19 cellular contexts compared by ENCODE assay signal in genomic region chr1:24935196-24935526, GRCh38. TPM values are rescaled to one million over a fixed set of nuclear protein-coding genes. Genes with fewer than 3 reads are reported as not detected.
A peak's percentile ranks its signal among the peaks of the same experiment; 100 is the strongest.
DNase-seq lines count a peak whose midpoint lies in the region; ATAC-seq and TF ChIP-seq lines count a peak whose summit lies in the region.
"Had no signal": no experiment of that assay in that cellular context is flagged by ENCODE, and none has a peak within 500 bp of the region (broad histone marks: within the 10 kb centered on the region; RNA-seq: fewer than 3 reads in every experiment).

No MANE protein-coding gene starts in this region.

- H3K4me1 ChIP-seq in BLaER1 treated with 17β-estradiol and CSF1 and Interleukin-3, amounts not matched to agents 10 nM and 100 nM, result peaks cover 6 to 53% (median 35%) of the 10 kb centered on the region in 10 experiments; a peak in 17 of 20 replicates

- peak overlapping the region; percentile 42 for H3K27ac Mint-ChIP-seq in activated CD4-positive, alpha-beta T cell treated with anti-CD3 and anti-CD28 coated beads for 36 hours
- no peak overlapping the region for H3K27ac Mint-ChIP-seq in WTC11
- H3K27ac Mint-ChIP-seq in memory B cell, result peak overlapping the region; percentile 53
- H3K27ac Mint-ChIP-seq: HFFc6 had no signal

- peaks cover 0 to 76% (median 41%) of the 10 kb centered on the region in 11 experiments; a peak in 17 of 22 replicates for H4K20me1 ChIP-seq in BLaER1 treated with 17β-estradiol and CSF1 and Interleukin-3, amounts not matched to agents 10 nM and 100 nM

- TF ChIP-seq CTCF in WTC11 (IDR thresholded peaks at IDR 0.05), result no peak

- POLR2A ChIA-PET in activated CD4-positive, alpha-beta T cell treated with anti-CD3 and anti-CD28 coated beads for 36 hours (lab: Charles Lee), result no interaction called here
- POLR2A ChIA-PET in WTC11 (lab: Charles Lee), result no interaction called here

- no peaks in the 10 kb centered on the region for H3K9me3 ChIP-seq in BLaER1 treated with 17β-estradiol and CSF1 and Interleukin-3, amounts not matched to agents 10 nM and 100 nM (replicated peaks in 1 of 11)
- H3K9me3 ChIP-seq: MG63, Peyer's patch had no signal

- H3K9me3 Mint-ChIP-seq in activated CD4-positive, alpha-beta T cell treated with anti-CD3 and anti-CD28 coated beads for 36 hours (ENCODE audit: low read depth), result no peaks in the 10 kb centered on the region
- H3K9me3 Mint-ChIP-seq in WTC11 (no peaks in the 10 kb centered on the region), memory B cell (no peaks in the 10 kb centered on the region)
- H3K9me3 Mint-ChIP-seq: HFFc6 had no signal

- H3K27me3 Mint-ChIP-seq in activated CD4-positive, alpha-beta T cell treated with anti-CD3 and anti-CD28 coated beads for 36 hours, result no peaks in the 10 kb centered on the region
- peaks cover 59% of the 10 kb centered on the region for H3K27me3 Mint-ChIP-seq in WTC11 (ENCODE audit: low read depth)
- H3K27me3 Mint-ChIP-seq in memory B cell, result no peaks in the 10 kb centered on the region

- no peak overlapping the region for H3K4me3 ChIP-seq in BLaER1 treated with 17β-estradiol and CSF1 and Interleukin-3, amounts not matched to agents 10 nM and 100 nM
- H3K4me3 ChIP-seq: MG63, Peyer's patch had no signal

- intact Hi-C loops in activated CD4-positive, alpha-beta T cell treated with anti-CD3 and anti-CD28 coated beads for 36 hours (cut with DNase I, micrococcal nuclease), result no loop called here

- peaks cover 70% of the 10 kb centered on the region for H3K36me3 Mint-ChIP-seq in activated CD4-positive, alpha-beta T cell treated with anti-CD3 and anti-CD28 coated beads for 36 hours (ENCODE audit: low read depth)
- H3K36me3 Mint-ChIP-seq in WTC11, result no peaks in the 10 kb centered on the region
- no peaks in the 10 kb centered on the region for H3K36me3 Mint-ChIP-seq in memory B cell

- peaks cover 80% of the 10 kb centered on the region for H3K4me1 Mint-ChIP-seq in activated CD4-positive, alpha-beta T cell treated with anti-CD3 and anti-CD28 coated beads for 36 hours
- H3K4me1 Mint-ChIP-seq in WTC11, result peaks cover 51% of the 10 kb centered on the region
- peaks cover 27% of the 10 kb centered on the region for H3K4me1 Mint-ChIP-seq in memory B cell

- peak overlapping the region in 8 of 11 experiments; percentile 56 to 82 (median 72); a peak in 15 of 22 replicates for H3K4me2 ChIP-seq in BLaER1 treated with 17β-estradiol and CSF1 and Interleukin-3, amounts not matched to agents 10 nM and 100 nM

- no peak overlapping the region; a peak in 1 of 22 replicates for H3K9ac ChIP-seq in BLaER1 treated with 17β-estradiol and CSF1 and Interleukin-3, amounts not matched to agents 10 nM and 100 nM

- H3K27ac ChIP-seq in BLaER1 treated with 17β-estradiol and CSF1 and Interleukin-3, amounts not matched to agents 10 nM and 100 nM, result no peak overlapping the region
- H3K27ac ChIP-seq: 22Rv1 had no signal

- H3K4me3 Mint-ChIP-seq in activated CD4-positive, alpha-beta T cell treated with anti-CD3 and anti-CD28 coated beads for 36 hours, result peak overlapping the region; percentile 41
- H3K4me3 Mint-ChIP-seq in WTC11 (no peak overlapping the region), memory B cell (no peak overlapping the region)
- H3K4me3 Mint-ChIP-seq: HFFc6 had no signal

- H3K36me3 ChIP-seq in BLaER1 treated with 17β-estradiol and CSF1 and Interleukin-3, amounts not matched to agents 10 nM and 100 nM, result no peaks in the 10 kb centered on the region
- H3K36me3 ChIP-seq: MG63, Peyer's patch had no signal

- ATAC-seq in activated CD4-positive, alpha-beta T cell treated with anti-CD3 and anti-CD28 coated beads for 36 hours, result no peak
- ATAC-seq in WTC11, result no peak
- no peak for ATAC-seq in memory B cell (ENCODE audit: low read depth)
- no peak for ATAC-seq in HG03342 (IDR thresholded peaks at IDR 0.05; ENCODE audit: unreplicated experiment)
- no peak for ATAC-seq in HG03280 (IDR thresholded peaks at IDR 0.05; ENCODE audit: unreplicated experiment)
- ATAC-seq: Right ventricle myocardium inferior had no signal

- CTCF ChIA-PET in activated CD4-positive, alpha-beta T cell treated with anti-CD3 and anti-CD28 coated beads for 36 hours (lab: Charles Lee), result interaction anchor here (0.5 to 2.8 kb wide), 7 partner anchors 10 to 378 kb away, joined by 3 to 12 read pairs (median 4); no protein-coding TSS in a partner anchor
- CTCF ChIA-PET in WTC11 (lab: Charles Lee), result interaction anchor here (0.6 to 2.6 kb wide), 14 partner anchors 9 to 273 kb away, joined by 3 to 25 read pairs (median 6); no protein-coding TSS in a partner anchor

- H3K27me3 ChIP-seq in BLaER1 treated with 17β-estradiol and CSF1 and Interleukin-3, amounts not matched to agents 10 nM and 100 nM, result peaks cover 62 to 69% (median 65%) of the 10 kb centered on the region in 11 experiments
- H3K27me3 ChIP-seq: MG63 had no signal

- DNase-seq in activated CD4-positive, alpha-beta T cell treated with anti-CD3 and anti-CD28 coated beads for 36 hours, result no peak
- DNase-seq in activated CD4-positive, alpha-beta T cell treated with anti-CD3 and anti-CD28 coated beads for 1 hour, result no peak
- DNase-seq in WTC11 (ENCODE audit: low spot score), result no peak
- no peak for DNase-seq in memory B cell (ENCODE audit: low spot score in 2 of 2)
- DNase-seq in NCI-H345 treated with DMSO at 0.1 percent for 48 hours (lab: John Stamatoyannopoulos, UW; ENCODE audit: unreplicated experiment), result no peak
- DNase-seq: DND-41, GDM1, HFFc6, MG63, NCI-H1092, NCI-H146, NCI-H2081 treated with DMSO at 0.1 percent for 48 hours, NCI-H524 treated with DMSO at 0.1 percent for 48 hours, Peyer's patch had no signal

TF ChIP-seq in WTC11, 78 proteins besides CTCF, POLR2A, EP300 and RAD21:
- TF ChIP-seq SOX15 (CRISPR knock-in tag; IDR thresholded peaks at IDR 0.05) (no peak), ESRRA (CRISPR knock-in tag; IDR thresholded peaks at IDR 0.05; ENCODE audit: borderline replicate concordance) (no peak), OVOL2 (CRISPR knock-in tag; IDR thresholded peaks at IDR 0.05; ENCODE audit: borderline replicate concordance) (no peak), TP53 (CRISPR knock-in tag; IDR thresholded peaks at IDR 0.05) (0 out of 2 replicates have a peak, but pooled peaks have one; percentile 28)

RNA-seq across cellular contexts. Expression of gene RUNX3, which starts 5.1 kb away (rescaled TPM):
- total RNA-seq in activated CD4-positive, alpha-beta T cell treated with anti-CD3 and anti-CD28 coated beads for 36 hours, result 100 to 1,000 TPM; 156 to 167 TPM
- total RNA-seq in WTC11 (2021), result 1.5 to 1.8 TPM (median 1.8 TPM) in 3 replicates
- total RNA-seq: HFFc6 had no signal

Comparison
In these comparisons a context has a peak if more than half of its experiments do, and no peak if none do; other contexts are left out.
1. RNA of gene RUNX3, which starts 5.1 kb away (total RNA-seq): 156 to 167 TPM in activated CD4-positive, alpha-beta T cell treated with anti-CD3 and anti-CD28 coated beads for 36 hours; 1.5 to 1.8 TPM in WTC11; every median in the first group is over 10 times any median in the second.